Comparison of ENCODE assay signal across 1 cellular context in genomic region chr22:18001040-18001893, GRCh38.
TF ChIP-seq lines count a peak whose summit lies in the region.

No MANE protein-coding gene starts in this region.

TF ChIP-seq in K562, 482 proteins besides CTCF, POLR2A, EP300 and RAD21 (continued from another document and continues in another):
- TF ChIP-seq CREBBP (IDR thresholded peaks at IDR 0.05; ENCODE audit: low read depth, low read length) (no peak), CUX1 (CRISPR knock-in tag; IDR thresholded peaks at IDR 0.05) (no peak), ZNF445 (CRISPR knock-in tag; IDR thresholded peaks at IDR 0.05; ENCODE audit: low read depth) (no peak), ZNF134 (CRISPR knock-in tag; conservative IDR thresholded peaks at IDR 0.05) (0 out of 2 replicates have a peak, but pooled peaks have one; percentile 31), ZNF146 (CRISPR knock-in tag; IDR thresholded peaks at IDR 0.05; ENCODE audit: unreplicated experiment) (no peak), ZNF324 (CRISPR knock-in tag; IDR thresholded peaks at IDR 0.05) (no peak), ZHX1 (conservative IDR thresholded peaks at IDR 0.05; ENCODE audit: low read length) (no peak), ZBTB26 (CRISPR knock-in tag; IDR thresholded peaks at IDR 0.05) (no peak), SIRT6 (IDR thresholded peaks at IDR 0.05; ENCODE audit: low read depth, low read length) (no peak), L3MBTL2 (IDR thresholded peaks at IDR 0.05) (peak; percentile 68), ZBTB7A (IDR thresholded peaks at IDR 0.05; ENCODE audit: borderline replicate concordance, control insufficient read depth, low read depth, low read length) (peak; percentile 90; the same call in 1 of the 2 replicates), NCOA6 (IDR thresholded peaks at IDR 0.05) (no peak), ZC3H8 (IDR thresholded peaks at IDR 0.05) (no peak), FOXO4 (CRISPR knock-in tag; IDR thresholded peaks at IDR 0.05) (0 out of 2 replicates have a peak, but pooled peaks have one; percentile 32), FOS (IDR thresholded peaks at IDR 0.05; ENCODE audit: extremely low read depth, insufficient read length) (peak; percentile 86), ZNF384 (IDR thresholded peaks at IDR 0.05; ENCODE audit: low read depth, low read length) (no peak), TRIM25 (IDR thresholded peaks at IDR 0.05; ENCODE audit: borderline replicate concordance) (no peak), ZNF639 (CRISPR knock-in tag; conservative IDR thresholded peaks at IDR 0.05 in 1 of 2, IDR thresholded peaks at IDR 0.05 in 1 of 2) (peak in 1 of 2 experiments; percentile 66; a peak in 2 of 4 replicates), TBP (optimal IDR thresholded peaks at IDR 0.05; ENCODE audit: low read depth, low read length) (peak; percentile 74), KDM1A (IDR thresholded peaks at IDR 0.05) (peak in 1 of 2 experiments; percentile 70; a peak in 2 of 4 replicates), ZBTB11 (CRISPR knock-in tag; IDR thresholded peaks at IDR 0.05) (peak in 2 of 3 experiments; percentile 51 to 65; a peak in 3 of 6 replicates), ARID4B (CRISPR knock-in tag; IDR thresholded peaks at IDR 0.05) (peak; percentile 74), RBM34 (IDR thresholded peaks at IDR 0.05; ENCODE audit: borderline replicate concordance, insufficient read depth, low read length) (peak; percentile 35; the same call in 1 of the 2 replicates), ZNF24 (IDR thresholded peaks at IDR 0.05) (peak; percentile 55; the same call in 1 of the 2 replicates), SMARCE1 (IDR thresholded peaks at IDR 0.05) (no peak), CBX5 (IDR thresholded peaks at IDR 0.05; ENCODE audit: borderline replicate concordance, low read depth) (no peak), ETV5 (CRISPR knock-in tag; IDR thresholded peaks at IDR 0.05; ENCODE audit: low read depth) (peak; percentile 34; the same call in 1 of the 2 replicates), GABPA (tag; conservative IDR thresholded peaks at IDR 0.05; ENCODE audit: low read depth) (peak; percentile 68), LEF1 (IDR thresholded peaks at IDR 0.05) (no peak), CHD4 (IDR thresholded peaks at IDR 0.05; ENCODE audit: insufficient read depth, insufficient replicate concordance, low read depth, low read length, poor library complexity, severe bottlenecking) (no peak), TARDBP (IDR thresholded peaks at IDR 0.05) (no peak), HDAC1 (IDR thresholded peaks at IDR 0.05) (peak in 1 of 2 experiments; percentile 85; a peak in 2 of 4 replicates), EHMT2 (IDR thresholded peaks at IDR 0.05) (no peak), ZKSCAN1 (IDR thresholded peaks at IDR 0.05; ENCODE audit: low read depth, low read length) (no peak), PHTF2 (CRISPR knock-in tag; IDR thresholded peaks at IDR 0.05) (no peak)
